1 cellular context compared by ENCODE assay signal in genomic region chr20:33394718-33395117, GRCh38.
TF ChIP-seq lines count a peak whose summit lies in the region.

No MANE protein-coding gene starts in this region.

TF ChIP-seq in endothelial cell of umbilical vein, 7 proteins besides CTCF, POLR2A, EP300 and RAD21:
- TF ChIP-seq EZH2 (IDR thresholded peaks at IDR 0.05; ENCODE audit: borderline replicate concordance, low read depth, low read length, severe bottlenecking), result no peak
